ENCODE assay signal across 8 cellular contexts in genomic region chr6:135182120-135182992, GRCh38. TPM values are rescaled to one million over a fixed set of nuclear protein-coding genes. Genes with fewer than 3 reads are reported as not detected.
DNase-seq lines count a peak whose midpoint lies in the region; ATAC-seq and TF ChIP-seq lines count a peak whose summit lies in the region.

No MANE protein-coding gene starts in this region.

- H3K9me2 ChIP-seq in PC-3 (replicated peaks; ENCODE audit: low read length) = no peaks in the 10 kb centered on the region

- H3K36me3 Mint-ChIP-seq in activated naive CD8-positive, alpha-beta T cell = peaks cover 5% of the 10 kb centered on the region

- H3K4me2 ChIP-seq in PC-3 (ENCODE audit: low read length) = peak overlapping the region; percentile 93

- H3K9me3 Mint-ChIP-seq in activated naive CD8-positive, alpha-beta T cell (ENCODE audit: low read depth) = no peaks in the 10 kb centered on the region

- H3K4me1 Mint-ChIP-seq in activated naive CD8-positive, alpha-beta T cell (ENCODE audit: low read depth) = peaks cover 37% of the 10 kb centered on the region

- H3K4me3 ChIP-seq in PC-3 (ENCODE audit: low read length) = peak overlapping the region; percentile 78
- H3K4me3 ChIP-seq in iPS-18a (ENCODE audit: low read length) = peak overlapping the region; percentile 81

- no peaks in the 10 kb centered on the region for H3F3A ChIP-seq in PC-3 (ENCODE audit: low read length, unreplicated experiment)

- no peak for TF ChIP-seq CTCF in PC-3 (conservative IDR thresholded peaks at IDR 0.05; ENCODE audit: low read depth, low read length)

- H3K27ac Mint-ChIP-seq in activated naive CD8-positive, alpha-beta T cell = peak overlapping the region; percentile 98

- H3K27me3 Mint-ChIP-seq in activated naive CD8-positive, alpha-beta T cell = no peaks in the 10 kb centered on the region

- POLR2A ChIA-PET in PC-3 (lab: Charles Lee; ENCODE audit: unreplicated experiment) = no interaction called here

- peak overlapping the region; percentile 88 for H2AFZ ChIP-seq in PC-3 (ENCODE audit: low read length)

- peak overlapping the region; percentile 97 for H3K4me3 Mint-ChIP-seq in activated naive CD8-positive, alpha-beta T cell

- DNase-seq in Right ventricle myocardium inferior (ENCODE audit: missing footprints) (peak; percentile 83), cardiac septum (ENCODE audit: low spot score) (no peak), PC-3 (peak; percentile 12), KG1 (lab: John Stamatoyannopoulos, UW) (no peak)
- DNase-seq in stimulated activated CD4-positive, alpha-beta T cell treated with anti-CD3 and anti-CD28 coated beads, Interleukin-15, amount 100 ng/mL, for 24 hours = peak; percentile 63

- no peaks in the 10 kb centered on the region for H3K36me3 ChIP-seq in PC-3 (ENCODE audit: low read depth, low read length)
- H3K36me3 ChIP-seq in iPS-18a (ENCODE audit: control insufficient read depth, low read depth, low read length) = peaks cover 4% of the 10 kb centered on the region

- CTCF ChIA-PET in PC-3 (lab: Charles Lee) = interaction anchor here (1.0 kb wide), 1 partner anchor 120 kb away, joined by 3 read pairs; no protein-coding TSS in a partner anchor

- H3K27me3 ChIP-seq in PC-3 (ENCODE audit: low read length) = no peaks in the 10 kb centered on the region
- peaks cover 43% of the 10 kb centered on the region for H3K27me3 ChIP-seq in iPS-18a (ENCODE audit: control insufficient read depth, insufficient read depth, low read length)

- ATAC-seq in Right ventricle myocardium inferior = no peak
- peak; percentile 2 for ATAC-seq in HG03064 (IDR thresholded peaks at IDR 0.05; ENCODE audit: low read depth, unreplicated experiment)
- ATAC-seq in PC-3 = peak; percentile 21

- no peaks in the 10 kb centered on the region for H3K9me3 ChIP-seq in PC-3 (ENCODE audit: low read length)
- no peaks in the 10 kb centered on the region for H3K9me3 ChIP-seq in iPS-18a (ENCODE audit: control insufficient read depth, low read depth, low read length)

- no peaks in the 10 kb centered on the region for H4K20me1 ChIP-seq in PC-3 (ENCODE audit: low read length)

- no TSS peak for BruUV-seq in PC-3 (replicated peaks; lab: Mats Ljungman, UMichigan)

- H3K27ac ChIP-seq in PC-3 (ENCODE audit: low read length) (no peak overlapping the region), iPS-18a (ENCODE audit: low read length) (no peak overlapping the region)

- no peaks in the 10 kb centered on the region for H3K4me1 ChIP-seq in PC-3 (ENCODE audit: insufficient read depth, low read length)
- H3K4me1 ChIP-seq in iPS-18a (ENCODE audit: control insufficient read depth, low read depth, low read length) = peaks cover 10% of the 10 kb centered on the region

- H3K79me2 ChIP-seq in PC-3 (ENCODE audit: low read length) = no peaks in the 10 kb centered on the region

- intact Hi-C loops in Right ventricle myocardium inferior (cut with DNase I) = no loop called here
- intact Hi-C loops in cardiac septum (cut with DNase I) = no loop called here
- intact Hi-C loops in PC-3 (cut with micrococcal nuclease) = loop anchor here (5.0 kb wide), 1 partner anchor 75 kb away; no protein-coding TSS in a partner anchor

- H3K9ac ChIP-seq in PC-3 (ENCODE audit: low read length) (peak overlapping the region; percentile 15; the same call in 1 of the 2 replicates), iPS-18a (ENCODE audit: low read length) (peak overlapping the region; percentile 15)

RNA-seq across cellular contexts. Expression of gene MYB, which starts 1.2 kb away (rescaled TPM):
- 0.27 TPM for total RNA-seq in Right ventricle myocardium inferior
- total RNA-seq in cardiac septum = 0.24 TPM
- total RNA-seq in PC-3 (2014; rRNA removed) = 1.4 and 4.4 TPM in 2 replicates

Comparison
In these comparisons a context has a peak if more than half of its experiments do, and no peak if none do; other contexts are left out.
1. DNase-seq: peak in Right ventricle myocardium inferior (single experiment), PC-3 (single experiment) and stimulated activated CD4-positive, alpha-beta T cell treated with anti-CD3 and anti-CD28 coated beads, Interleukin-15, amount 100 ng/mL, for 24 hours (single experiment); none in cardiac septum (single experiment) and KG1 (single experiment).